Comparison of ENCODE assay signal across 1 cellular context in genomic region chr22:21014202-21015050, GRCh38.
TF ChIP-seq lines count a peak whose summit lies in the region.

No MANE protein-coding gene starts in this region.

TF ChIP-seq in GM12878, 131 proteins besides CTCF, POLR2A, EP300 and RAD21 (continues in another document):
- TF ChIP-seq NRF1 (conservative IDR thresholded peaks at IDR 0.05; ENCODE audit: low read depth, low read length) (no peak), CEBPZ (IDR thresholded peaks at IDR 0.05; ENCODE audit: low read depth, low read length) (no peak), ZNF622 (IDR thresholded peaks at IDR 0.05) (no peak), KDM1A (IDR thresholded peaks at IDR 0.05; ENCODE audit: borderline replicate concordance) (no peak), POU2F2 (IDR thresholded peaks at IDR 0.05; ENCODE audit: borderline replicate concordance, low read depth, low read length) (no peak), MEF2B (IDR thresholded peaks at IDR 0.05; ENCODE audit: partially characterized antibody, poor library complexity, severe bottlenecking) (no peak), NBN (IDR thresholded peaks at IDR 0.05) (no peak), CUX1 (IDR thresholded peaks at IDR 0.05; ENCODE audit: insufficient replicate concordance, low read depth, low read length) (no peak), ZNF274 (IDR thresholded peaks at IDR 0.05; ENCODE audit: insufficient read depth, insufficient read length) (no peak), NR2F1 (conservative IDR thresholded peaks at IDR 0.05) (no peak), JUNB (IDR thresholded peaks at IDR 0.05) (no peak), ZNF217 (IDR thresholded peaks at IDR 0.05) (no peak), RBBP5 (conservative IDR thresholded peaks at IDR 0.05) (no peak), SKIL (IDR thresholded peaks at IDR 0.05; ENCODE audit: low read depth, poor library complexity, severe bottlenecking) (no peak), CREB1 (IDR thresholded peaks at IDR 0.05; ENCODE audit: low read depth) (peak; percentile 81), TCF7 (IDR thresholded peaks at IDR 0.05; ENCODE audit: borderline replicate concordance) (no peak), YY1 (IDR thresholded peaks at IDR 0.05; ENCODE audit: low read depth, low read length) (no peak), CHD4 (IDR thresholded peaks at IDR 0.05) (no peak), E4F1 (IDR thresholded peaks at IDR 0.05; ENCODE audit: borderline replicate concordance, partially characterized antibody) (no peak), SREBF2 (IDR thresholded peaks at IDR 0.05; ENCODE audit: low read length) (no peak), BCLAF1 (IDR thresholded peaks at IDR 0.05) (no peak), ZNF592 (IDR thresholded peaks at IDR 0.05) (no peak), MXI1 (IDR thresholded peaks at IDR 0.05; ENCODE audit: low read depth, low read length) (peak; percentile 96), ATF3 (IDR thresholded peaks at IDR 0.05; ENCODE audit: borderline replicate concordance, extremely low read depth, low read depth, low read length) (no peak), IKZF2 (IDR thresholded peaks at IDR 0.05) (no peak), NFIC (IDR thresholded peaks at IDR 0.05; ENCODE audit: low read depth, low read length) (no peak), KLF5 (IDR thresholded peaks at IDR 0.05; ENCODE audit: partially characterized antibody) (no peak), RUNX3 (IDR thresholded peaks at IDR 0.05; ENCODE audit: low read length) (0 out of 2 replicates have a peak, but pooled peaks have one; percentile 31), FOXK2 (IDR thresholded peaks at IDR 0.05) (no peak), EZH2 (IDR thresholded peaks at IDR 0.05; ENCODE audit: borderline replicate concordance, control insufficient read depth, low read depth, low read length) (no peak), CBFB (IDR thresholded peaks at IDR 0.05; ENCODE audit: low read depth) (no peak), RFX5 (IDR thresholded peaks at IDR 0.05; ENCODE audit: low read depth, low read length) (peak; percentile 72), NFYA (IDR thresholded peaks at IDR 0.05; ENCODE audit: borderline replicate concordance, low read depth, low read length) (no peak), ZSCAN29 (IDR thresholded peaks at IDR 0.05) (no peak), BACH1 (IDR thresholded peaks at IDR 0.05; ENCODE audit: borderline replicate concordance) (no peak), IKZF1 (conservative IDR thresholded peaks at IDR 0.05) (no peak), ZZZ3 (IDR thresholded peaks at IDR 0.05; ENCODE audit: control insufficient read depth, insufficient read length, low read depth) (no peak), SUZ12 (IDR thresholded peaks at IDR 0.05; ENCODE audit: unreplicated experiment) (no peak), NR2C1 (IDR thresholded peaks at IDR 0.05) (no peak), RB1 (IDR thresholded peaks at IDR 0.05; ENCODE audit: borderline replicate concordance) (no peak), HDAC2 (IDR thresholded peaks at IDR 0.05) (no peak), CBX5 (IDR thresholded peaks at IDR 0.05; ENCODE audit: low read depth) (no peak), MEF2A (IDR thresholded peaks at IDR 0.05; ENCODE audit: insufficient read depth, low read depth, low read length) (no peak), NFXL1 (IDR thresholded peaks at IDR 0.05; ENCODE audit: borderline replicate concordance) (no peak), BHLHE40 (IDR thresholded peaks at IDR 0.05; ENCODE audit: borderline replicate concordance in 1 of 2, low read depth in 2 of 2, low read length in 1 of 2) (peak in 1 of 2 experiments; percentile 61; a peak in 2 of 4 replicates), HDGF (IDR thresholded peaks at IDR 0.05) (no peak), STAT3 (IDR thresholded peaks at IDR 0.05; ENCODE audit: low read depth, low read length) (no peak), CREM (IDR thresholded peaks at IDR 0.05; ENCODE audit: low read depth) (peak; percentile 40; the same call in 1 of the 2 replicates), LARP7 (IDR thresholded peaks at IDR 0.05) (peak; percentile 63; the same call in 1 of the 2 replicates)
